In the genomic region with DNA sequence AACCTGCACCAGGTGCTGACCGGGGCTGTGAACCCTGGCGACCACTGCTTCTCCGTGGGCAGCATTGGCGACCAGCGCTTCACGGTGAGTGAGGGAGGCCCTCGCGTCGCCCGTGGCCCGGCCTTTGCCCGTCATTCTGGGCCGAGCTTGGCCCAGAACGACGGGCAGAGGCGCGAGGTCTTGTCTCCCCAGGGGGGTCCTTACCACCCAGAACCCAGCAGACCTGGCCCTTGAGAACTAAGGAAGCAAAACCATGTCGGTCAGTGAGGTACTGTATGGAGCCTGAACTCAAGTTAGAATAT, we compare ENCODE assay signal across 8 cellular contexts.
DNase-seq lines count a peak whose midpoint lies in the region; ATAC-seq, FAIRE-seq and TF ChIP-seq lines count a peak whose summit lies in the region.

No MANE protein-coding gene starts in this region.

- no peak for TF ChIP-seq POLR2A in NB4 (IDR thresholded peaks at IDR 0.05; ENCODE audit: extremely low read depth, insufficient read length)

- peak overlapping the region; percentile 79 to 98 (median 84) for H3K27ac Mint-ChIP-seq in nephron

- H3K4me1 Mint-ChIP-seq in nephron, result peaks cover 32% of the 10 kb centered on the region

- FAIRE-seq in D721Med (lab: Jason Lieb, UNC), result no peak

- peak overlapping the region; percentile 99 for H3K9ac ChIP-seq in endocrine pancreas (ENCODE audit: control insufficient read depth, insufficient read depth, low read length)

- TF ChIP-seq CTCF in C4-2B (conservative IDR thresholded peaks at IDR 0.05), result no peak
- TF ChIP-seq CTCF in NB4 (IDR thresholded peaks at IDR 0.05; ENCODE audit: low read depth, low read length), result no peak
- TF ChIP-seq CTCF in nephron (IDR thresholded peaks at IDR 0.05; ENCODE audit: unreplicated experiment in 3 of 3), result no peak
- TF ChIP-seq CTCF in D721Med (IDR thresholded peaks at IDR 0.05; ENCODE audit: insufficient read depth, missing control alignments), result no peak

- no peaks in the 10 kb centered on the region for H3K9me3 Mint-ChIP-seq in nephron

- peaks cover 9% of the 10 kb centered on the region for H3K4me1 ChIP-seq in endocrine pancreas (ENCODE audit: control insufficient read depth, insufficient read depth, low read length)

- no peaks in the 10 kb centered on the region for H3K27me3 Mint-ChIP-seq in nephron (ENCODE audit: low read depth)

- peak overlapping the region; percentile 98 to 100 (median 99) for H3K4me3 Mint-ChIP-seq in nephron

- H3K27ac ChIP-seq in C4-2B, result peak overlapping the region; percentile 86

- H3K36me3 Mint-ChIP-seq in nephron (ENCODE audit: low read depth), result peaks cover 3% of the 10 kb centered on the region

- DNase-seq in NB4 (ENCODE audit: low read depth) (peak; percentile 53), COLO829 (ENCODE audit: low spot score) (no peak), GM19240 (ENCODE audit: insufficient read length, low spot score) (no peak), D721Med (ENCODE audit: insufficient read length, low spot score) (no peak)

- H3K4me3 ChIP-seq in NB4 (ENCODE audit: low read depth, low read length) (peak overlapping the region; percentile 93), endocrine pancreas (ENCODE audit: control insufficient read depth, insufficient read depth, low read length) (peak overlapping the region; percentile 98)

- H3K9me3 ChIP-seq in endocrine pancreas (ENCODE audit: control insufficient read depth, low read length), result no peaks in the 10 kb centered on the region

- H3K27me3 ChIP-seq in endocrine pancreas (ENCODE audit: control insufficient read depth, insufficient read depth, low read length), result no peaks in the 10 kb centered on the region

- no peaks in the 10 kb centered on the region for H3K36me3 ChIP-seq in endocrine pancreas (ENCODE audit: control insufficient read depth, insufficient read depth, low read length)

- ATAC-seq in GM21447 (IDR thresholded peaks at IDR 0.05; ENCODE audit: unreplicated experiment), result peak; percentile 2
